ENCODE assay signal across 1 cellular context in the genomic region with DNA sequence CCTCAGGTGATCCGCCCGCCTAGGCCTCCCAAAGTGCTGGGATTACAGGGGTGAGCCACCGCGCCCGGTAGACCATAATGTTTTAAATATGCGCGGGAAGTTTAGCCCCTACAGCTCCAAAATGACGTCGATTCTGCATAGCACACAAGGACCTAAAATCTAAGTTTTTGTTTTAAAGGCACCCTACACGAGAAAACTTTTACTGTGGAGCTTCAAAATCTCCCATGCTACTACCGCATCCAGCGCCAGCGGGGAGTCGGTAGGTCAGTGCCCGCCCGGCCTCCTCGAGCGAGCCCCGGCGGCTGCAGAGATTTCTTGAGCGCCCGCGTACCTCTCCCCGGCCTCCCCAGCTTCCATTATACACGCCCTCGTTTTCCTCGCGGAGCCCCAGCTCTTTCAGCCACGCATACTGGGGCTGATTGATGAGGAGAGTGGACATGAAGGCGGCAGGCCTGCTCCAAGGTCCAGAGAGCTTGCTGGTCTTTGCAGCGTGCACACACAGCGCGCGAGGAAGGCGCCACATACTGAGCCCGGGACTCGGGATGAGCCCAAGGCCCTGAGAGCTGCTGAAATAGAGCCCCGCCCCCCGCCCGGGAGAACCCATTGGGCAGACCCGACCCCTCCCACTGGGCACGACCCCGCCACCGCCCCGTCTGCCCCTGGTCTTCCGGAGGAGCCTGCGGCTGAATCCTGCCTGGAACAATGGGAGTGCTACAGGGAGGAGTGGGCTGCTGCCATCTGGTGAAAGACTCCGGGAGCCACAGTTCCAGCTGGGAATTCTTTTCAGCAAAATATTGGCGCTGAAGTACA.
TF ChIP-seq lines count a peak whose summit lies in the region.

A gene (minus strand): TSS at position 544 of the 810 bp plus-strand sequence. CDS start 21 bp downstream, at position 523.

TF ChIP-seq in HEK293, 187 proteins besides CTCF, POLR2A, EP300 and RAD21 (continued from another document and continues in another):
- TF ChIP-seq, protein P1, sequence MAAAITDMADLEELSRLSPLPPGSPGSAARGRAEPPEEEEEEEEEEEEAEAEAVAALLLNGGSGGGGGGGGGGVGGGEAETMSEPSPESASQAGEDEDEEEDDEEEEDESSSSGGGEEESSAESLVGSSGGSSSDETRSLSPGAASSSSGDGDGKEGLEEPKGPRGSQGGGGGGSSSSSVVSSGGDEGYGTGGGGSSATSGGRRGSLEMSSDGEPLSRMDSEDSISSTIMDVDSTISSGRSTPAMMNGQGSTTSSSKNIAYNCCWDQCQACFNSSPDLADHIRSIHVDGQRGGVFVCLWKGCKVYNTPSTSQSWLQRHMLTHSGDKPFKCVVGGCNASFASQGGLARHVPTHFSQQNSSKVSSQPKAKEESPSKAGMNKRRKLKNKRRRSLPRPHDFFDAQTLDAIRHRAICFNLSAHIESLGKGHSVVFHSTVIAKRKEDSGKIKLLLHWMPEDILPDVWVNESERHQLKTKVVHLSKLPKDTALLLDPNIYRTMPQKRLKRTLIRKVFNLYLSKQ (tag by site-specific recombination; IDR thresholded peaks at IDR 0.05; ENCODE audit: borderline replicate concordance): no peak
- TF ChIP-seq ZNF335 (tag by site-specific recombination; conservative IDR thresholded peaks at IDR 0.05) (peak; percentile 82), YY1 (tag by site-specific recombination; IDR thresholded peaks at IDR 0.05) (peak; percentile 60; the same call in 1 of the 2 replicates), FEZF1 (tag by site-specific recombination; IDR thresholded peaks at IDR 0.05) (no peak), ZNF426 (tag by site-specific recombination; IDR thresholded peaks at IDR 0.05) (no peak), ZBTB1 (tag by site-specific recombination; IDR thresholded peaks at IDR 0.05) (no peak), PRDM1 (tag by site-specific recombination; IDR thresholded peaks at IDR 0.05) (no peak), ZNF274 (IDR thresholded peaks at IDR 0.05; ENCODE audit: low read length) (no peak), ZNF274 (tag by site-specific recombination; IDR thresholded peaks at IDR 0.05; ENCODE audit: borderline replicate concordance) (no peak), ZNF248 (tag by site-specific recombination; IDR thresholded peaks at IDR 0.05) (no peak), KLF8 (tag by site-specific recombination; IDR thresholded peaks at IDR 0.05) (peak; percentile 93), ZNF214 (tag by site-specific recombination; IDR thresholded peaks at IDR 0.05; ENCODE audit: borderline replicate concordance) (no peak), ZNF174 (tag by site-specific recombination; IDR thresholded peaks at IDR 0.05) (no peak), REPIN1 (tag by site-specific recombination; IDR thresholded peaks at IDR 0.05; ENCODE audit: low read depth) (no peak), ZNF221 (tag by site-specific recombination; IDR thresholded peaks at IDR 0.05; ENCODE audit: borderline replicate concordance) (no peak), KLF1 (tag by site-specific recombination; IDR thresholded peaks at IDR 0.05) (peak; percentile 84), ZBTB48 (tag by site-specific recombination; IDR thresholded peaks at IDR 0.05) (no peak), ZNF521 (tag by site-specific recombination; IDR thresholded peaks at IDR 0.05) (no peak), TCF7L2 (IDR thresholded peaks at IDR 0.05; ENCODE audit: borderline replicate concordance, low read depth, low read length) (no peak), ZNF549 (tag by site-specific recombination; IDR thresholded peaks at IDR 0.05) (no peak), SALL2 (tag by site-specific recombination; IDR thresholded peaks at IDR 0.05; ENCODE audit: borderline replicate concordance) (no peak), ZNF658 (tag by site-specific recombination; IDR thresholded peaks at IDR 0.05) (no peak), SP7 (tag by site-specific recombination; IDR thresholded peaks at IDR 0.05) (peak; percentile 81), ZNF555 (tag by site-specific recombination; conservative IDR thresholded peaks at IDR 0.05) (no peak), ZNF791 (tag by site-specific recombination; IDR thresholded peaks at IDR 0.05) (no peak), ZNF785 (tag by site-specific recombination; IDR thresholded peaks at IDR 0.05) (no peak), ZNF302 (tag by site-specific recombination; IDR thresholded peaks at IDR 0.05; ENCODE audit: low read depth) (no peak), ZNF621 (tag by site-specific recombination; IDR thresholded peaks at IDR 0.05) (no peak), GLI4 (tag by site-specific recombination; IDR thresholded peaks at IDR 0.05) (no peak), ZNF391 (tag by site-specific recombination; IDR thresholded peaks at IDR 0.05; ENCODE audit: borderline replicate concordance, low read depth) (no peak), ZNF558 (tag by site-specific recombination; IDR thresholded peaks at IDR 0.05) (no peak)
- TF ChIP-seq, protein P2, sequence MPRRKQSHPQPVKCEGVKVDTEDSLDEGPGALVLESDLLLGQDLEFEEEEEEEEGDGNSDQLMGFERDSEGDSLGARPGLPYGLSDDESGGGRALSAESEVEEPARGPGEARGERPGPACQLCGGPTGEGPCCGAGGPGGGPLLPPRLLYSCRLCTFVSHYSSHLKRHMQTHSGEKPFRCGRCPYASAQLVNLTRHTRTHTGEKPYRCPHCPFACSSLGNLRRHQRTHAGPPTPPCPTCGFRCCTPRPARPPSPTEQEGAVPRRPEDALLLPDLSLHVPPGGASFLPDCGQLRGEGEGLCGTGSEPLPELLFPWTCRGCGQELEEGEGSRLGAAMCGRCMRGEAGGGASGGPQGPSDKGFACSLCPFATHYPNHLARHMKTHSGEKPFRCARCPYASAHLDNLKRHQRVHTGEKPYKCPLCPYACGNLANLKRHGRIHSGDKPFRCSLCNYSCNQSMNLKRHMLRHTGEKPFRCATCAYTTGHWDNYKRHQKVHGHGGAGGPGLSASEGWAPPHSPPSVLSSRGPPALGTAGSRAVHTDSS (tag by site-specific recombination; IDR thresholded peaks at IDR 0.05): 0 out of 2 replicates have a peak, but pooled peaks have one; percentile 35
- TF ChIP-seq, protein P3, sequence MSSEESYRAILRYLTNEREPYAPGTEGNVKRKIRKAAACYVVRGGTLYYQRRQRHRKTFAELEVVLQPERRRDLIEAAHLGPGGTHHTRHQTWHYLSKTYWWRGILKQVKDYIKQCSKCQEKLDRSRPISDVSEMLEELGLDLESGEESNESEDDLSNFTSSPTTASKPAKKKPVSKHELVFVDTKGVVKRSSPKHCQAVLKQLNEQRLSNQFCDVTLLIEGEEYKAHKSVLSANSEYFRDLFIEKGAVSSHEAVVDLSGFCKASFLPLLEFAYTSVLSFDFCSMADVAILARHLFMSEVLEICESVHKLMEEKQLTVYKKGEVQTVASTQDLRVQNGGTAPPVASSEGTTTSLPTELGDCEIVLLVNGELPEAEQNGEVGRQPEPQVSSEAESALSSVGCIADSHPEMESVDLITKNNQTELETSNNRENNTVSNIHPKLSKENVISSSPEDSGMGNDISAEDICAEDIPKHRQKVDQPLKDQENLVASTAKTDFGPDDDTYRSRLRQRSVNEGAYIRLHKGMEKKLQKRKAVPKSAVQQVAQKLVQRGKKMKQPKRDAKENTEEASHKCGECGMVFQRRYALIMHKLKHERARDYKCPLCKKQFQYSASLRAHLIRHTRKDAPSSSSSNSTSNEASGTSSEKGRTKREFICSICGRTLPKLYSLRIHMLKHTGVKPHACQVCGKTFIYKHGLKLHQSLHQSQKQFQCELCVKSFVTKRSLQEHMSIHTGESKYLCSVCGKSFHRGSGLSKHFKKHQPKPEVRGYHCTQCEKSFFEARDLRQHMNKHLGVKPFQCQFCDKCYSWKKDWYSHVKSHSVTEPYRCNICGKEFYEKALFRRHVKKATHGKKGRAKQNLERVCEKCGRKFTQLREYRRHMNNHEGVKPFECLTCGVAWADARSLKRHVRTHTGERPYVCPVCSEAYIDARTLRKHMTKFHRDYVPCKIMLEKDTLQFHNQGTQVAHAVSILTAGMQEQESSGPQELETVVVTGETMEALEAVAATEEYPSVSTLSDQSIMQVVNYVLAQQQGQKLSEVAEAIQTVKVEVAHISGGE (tag by site-specific recombination; conservative IDR thresholded peaks at IDR 0.05; ENCODE audit: low read depth): peak; percentile 39; the same call in 1 of the 2 replicates
- TF ChIP-seq, protein P4, sequence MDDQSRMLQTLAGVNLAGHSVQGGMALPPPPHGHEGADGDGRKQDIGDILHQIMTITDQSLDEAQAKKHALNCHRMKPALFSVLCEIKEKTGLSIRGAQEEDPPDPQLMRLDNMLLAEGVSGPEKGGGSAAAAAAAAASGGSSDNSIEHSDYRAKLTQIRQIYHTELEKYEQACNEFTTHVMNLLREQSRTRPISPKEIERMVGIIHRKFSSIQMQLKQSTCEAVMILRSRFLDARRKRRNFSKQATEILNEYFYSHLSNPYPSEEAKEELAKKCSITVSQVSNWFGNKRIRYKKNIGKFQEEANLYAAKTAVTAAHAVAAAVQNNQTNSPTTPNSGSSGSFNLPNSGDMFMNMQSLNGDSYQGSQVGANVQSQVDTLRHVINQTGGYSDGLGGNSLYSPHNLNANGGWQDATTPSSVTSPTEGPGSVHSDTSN (CRISPR knock-in tag; IDR thresholded peaks at IDR 0.05): no peak
- TF ChIP-seq, protein P5, sequence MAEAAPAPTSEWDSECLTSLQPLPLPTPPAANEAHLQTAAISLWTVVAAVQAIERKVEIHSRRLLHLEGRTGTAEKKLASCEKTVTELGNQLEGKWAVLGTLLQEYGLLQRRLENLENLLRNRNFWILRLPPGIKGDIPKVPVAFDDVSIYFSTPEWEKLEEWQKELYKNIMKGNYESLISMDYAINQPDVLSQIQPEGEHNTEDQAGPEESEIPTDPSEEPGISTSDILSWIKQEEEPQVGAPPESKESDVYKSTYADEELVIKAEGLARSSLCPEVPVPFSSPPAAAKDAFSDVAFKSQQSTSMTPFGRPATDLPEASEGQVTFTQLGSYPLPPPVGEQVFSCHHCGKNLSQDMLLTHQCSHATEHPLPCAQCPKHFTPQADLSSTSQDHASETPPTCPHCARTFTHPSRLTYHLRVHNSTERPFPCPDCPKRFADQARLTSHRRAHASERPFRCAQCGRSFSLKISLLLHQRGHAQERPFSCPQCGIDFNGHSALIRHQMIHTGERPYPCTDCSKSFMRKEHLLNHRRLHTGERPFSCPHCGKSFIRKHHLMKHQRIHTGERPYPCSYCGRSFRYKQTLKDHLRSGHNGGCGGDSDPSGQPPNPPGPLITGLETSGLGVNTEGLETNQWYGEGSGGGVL (tag by site-specific recombination; IDR thresholded peaks at IDR 0.05): no peak
- TF ChIP-seq, protein P6, sequence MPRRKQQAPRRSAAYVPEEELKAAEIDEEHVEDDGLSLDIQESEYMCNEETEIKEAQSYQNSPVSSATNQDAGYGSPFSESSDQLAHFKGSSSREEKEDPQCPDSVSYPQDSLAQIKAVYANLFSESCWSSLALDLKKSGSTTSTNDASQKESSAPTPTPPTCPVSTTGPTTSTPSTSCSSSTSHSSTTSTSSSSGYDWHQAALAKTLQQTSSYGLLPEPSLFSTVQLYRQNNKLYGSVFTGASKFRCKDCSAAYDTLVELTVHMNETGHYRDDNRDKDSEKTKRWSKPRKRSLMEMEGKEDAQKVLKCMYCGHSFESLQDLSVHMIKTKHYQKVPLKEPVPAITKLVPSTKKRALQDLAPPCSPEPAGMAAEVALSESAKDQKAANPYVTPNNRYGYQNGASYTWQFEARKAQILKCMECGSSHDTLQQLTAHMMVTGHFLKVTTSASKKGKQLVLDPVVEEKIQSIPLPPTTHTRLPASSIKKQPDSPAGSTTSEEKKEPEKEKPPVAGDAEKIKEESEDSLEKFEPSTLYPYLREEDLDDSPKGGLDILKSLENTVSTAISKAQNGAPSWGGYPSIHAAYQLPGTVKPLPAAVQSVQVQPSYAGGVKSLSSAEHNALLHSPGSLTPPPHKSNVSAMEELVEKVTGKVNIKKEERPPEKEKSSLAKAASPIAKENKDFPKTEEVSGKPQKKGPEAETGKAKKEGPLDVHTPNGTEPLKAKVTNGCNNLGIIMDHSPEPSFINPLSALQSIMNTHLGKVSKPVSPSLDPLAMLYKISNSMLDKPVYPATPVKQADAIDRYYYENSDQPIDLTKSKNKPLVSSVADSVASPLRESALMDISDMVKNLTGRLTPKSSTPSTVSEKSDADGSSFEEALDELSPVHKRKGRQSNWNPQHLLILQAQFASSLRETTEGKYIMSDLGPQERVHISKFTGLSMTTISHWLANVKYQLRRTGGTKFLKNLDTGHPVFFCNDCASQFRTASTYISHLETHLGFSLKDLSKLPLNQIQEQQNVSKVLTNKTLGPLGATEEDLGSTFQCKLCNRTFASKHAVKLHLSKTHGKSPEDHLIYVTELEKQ (tag by site-specific recombination; IDR thresholded peaks at IDR 0.05; ENCODE audit: borderline replicate concordance): no peak
- TF ChIP-seq, protein P7, sequence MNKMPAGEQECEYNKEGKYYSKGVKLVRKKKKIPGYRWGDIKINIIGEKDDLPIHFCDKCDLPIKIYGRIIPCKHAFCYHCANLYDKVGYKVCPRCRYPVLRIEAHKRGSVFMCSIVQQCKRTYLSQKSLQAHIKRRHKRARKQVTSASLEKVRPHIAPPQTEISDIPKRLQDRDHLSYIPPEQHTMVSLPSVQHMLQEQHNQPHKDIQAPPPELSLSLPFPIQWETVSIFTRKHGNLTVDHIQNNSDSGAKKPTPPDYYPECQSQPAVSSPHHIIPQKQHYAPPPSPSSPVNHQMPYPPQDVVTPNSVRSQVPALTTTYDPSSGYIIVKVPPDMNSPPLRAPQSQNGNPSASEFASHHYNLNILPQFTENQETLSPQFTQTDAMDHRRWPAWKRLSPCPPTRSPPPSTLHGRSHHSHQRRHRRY (tag by site-specific recombination; IDR thresholded peaks at IDR 0.05): no peak
- TF ChIP-seq, protein P8, sequence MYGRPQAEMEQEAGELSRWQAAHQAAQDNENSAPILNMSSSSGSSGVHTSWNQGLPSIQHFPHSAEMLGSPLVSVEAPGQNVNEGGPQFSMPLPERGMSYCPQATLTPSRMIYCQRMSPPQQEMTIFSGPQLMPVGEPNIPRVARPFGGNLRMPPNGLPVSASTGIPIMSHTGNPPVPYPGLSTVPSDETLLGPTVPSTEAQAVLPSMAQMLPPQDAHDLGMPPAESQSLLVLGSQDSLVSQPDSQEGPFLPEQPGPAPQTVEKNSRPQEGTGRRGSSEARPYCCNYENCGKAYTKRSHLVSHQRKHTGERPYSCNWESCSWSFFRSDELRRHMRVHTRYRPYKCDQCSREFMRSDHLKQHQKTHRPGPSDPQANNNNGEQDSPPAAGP (tag by site-specific recombination; IDR thresholded peaks at IDR 0.05): 0 out of 2 replicates have a peak, but pooled peaks have one; percentile 45
- TF ChIP-seq, protein P9, sequence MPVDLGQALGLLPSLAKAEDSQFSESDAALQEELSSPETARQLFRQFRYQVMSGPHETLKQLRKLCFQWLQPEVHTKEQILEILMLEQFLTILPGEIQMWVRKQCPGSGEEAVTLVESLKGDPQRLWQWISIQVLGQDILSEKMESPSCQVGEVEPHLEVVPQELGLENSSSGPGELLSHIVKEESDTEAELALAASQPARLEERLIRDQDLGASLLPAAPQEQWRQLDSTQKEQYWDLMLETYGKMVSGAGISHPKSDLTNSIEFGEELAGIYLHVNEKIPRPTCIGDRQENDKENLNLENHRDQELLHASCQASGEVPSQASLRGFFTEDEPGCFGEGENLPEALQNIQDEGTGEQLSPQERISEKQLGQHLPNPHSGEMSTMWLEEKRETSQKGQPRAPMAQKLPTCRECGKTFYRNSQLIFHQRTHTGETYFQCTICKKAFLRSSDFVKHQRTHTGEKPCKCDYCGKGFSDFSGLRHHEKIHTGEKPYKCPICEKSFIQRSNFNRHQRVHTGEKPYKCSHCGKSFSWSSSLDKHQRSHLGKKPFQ (tag by site-specific recombination; IDR thresholded peaks at IDR 0.05): peak; percentile 16; the same call in 1 of the 2 replicates
- TF ChIP-seq, protein P10, sequence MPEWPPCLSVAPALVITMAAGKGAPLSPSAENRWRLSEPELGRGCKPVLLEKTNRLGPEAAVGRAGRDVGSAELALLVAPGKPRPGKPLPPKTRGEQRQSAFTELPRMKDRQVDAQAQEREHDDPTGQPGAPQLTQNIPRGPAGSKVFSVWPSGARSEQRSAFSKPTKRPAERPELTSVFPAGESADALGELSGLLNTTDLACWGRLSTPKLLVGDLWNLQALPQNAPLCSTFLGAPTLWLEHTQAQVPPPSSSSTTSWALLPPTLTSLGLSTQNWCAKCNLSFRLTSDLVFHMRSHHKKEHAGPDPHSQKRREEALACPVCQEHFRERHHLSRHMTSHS (tag by site-specific recombination; IDR thresholded peaks at IDR 0.05): no peak
